In the genomic region with DNA sequence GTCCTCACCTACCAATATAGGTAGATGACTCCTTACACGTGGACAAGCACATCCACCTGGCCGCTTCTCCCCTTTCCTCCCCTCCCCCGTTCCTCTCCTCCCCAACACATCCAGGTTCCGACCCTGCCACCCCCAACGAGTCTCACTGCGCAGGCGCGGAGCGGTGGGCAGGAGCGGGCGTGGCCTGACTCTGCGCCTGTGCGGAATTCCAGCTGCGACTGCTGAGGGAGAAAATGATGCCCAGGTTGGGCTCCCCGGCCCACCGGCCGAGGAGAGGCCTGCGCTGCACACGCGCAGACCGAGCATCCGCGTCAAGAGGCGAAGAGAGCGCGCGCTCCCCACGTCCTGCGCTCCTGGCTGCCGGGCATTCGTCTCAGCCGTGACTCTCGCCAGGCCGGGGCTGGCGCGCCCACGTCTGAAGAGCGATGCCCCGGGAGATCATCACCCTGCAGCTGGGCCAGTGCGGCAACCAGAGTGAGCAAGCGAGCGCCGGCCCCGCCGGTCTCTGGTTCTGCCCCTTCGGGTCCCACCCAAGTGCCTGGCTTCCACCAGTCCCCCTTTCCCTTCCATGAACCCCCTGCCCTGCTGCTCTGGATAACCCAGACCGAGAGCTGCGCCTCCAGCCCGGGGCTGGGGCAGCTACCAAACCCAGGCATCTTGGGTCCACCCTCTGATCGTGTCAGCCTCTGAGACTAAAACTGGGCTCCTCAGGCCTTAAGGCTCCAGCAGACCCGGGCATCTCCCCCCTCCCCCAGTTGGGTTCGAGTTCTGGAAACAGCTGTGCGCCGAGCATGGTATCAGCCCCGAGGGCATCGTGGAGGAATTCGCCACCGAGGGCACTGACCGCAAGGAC, we compare ENCODE assay signal across 1 cellular context.
TF ChIP-seq lines count a peak whose summit lies in the region.

Gene TUBG2, plus strand, starts transcription at position 206 of the 853 bp plus-strand sequence. Its CDS starts 220 bp downstream, at position 426.

TF ChIP-seq in HepG2, 621 proteins besides CTCF, POLR2A, EP300 and RAD21 (continued from another document and continues in another):
- peak; percentile 78 for TF ChIP-seq ZFP91 (CRISPR knock-in tag; IDR thresholded peaks at IDR 0.05; ENCODE audit: borderline replicate concordance)
- TF ChIP-seq MED1 (CRISPR knock-in tag; IDR thresholded peaks at IDR 0.05), result peak; percentile 54
- TF ChIP-seq RORA (CRISPR knock-in tag; IDR thresholded peaks at IDR 0.05), result no peak
- no peak for TF ChIP-seq RARG (CRISPR knock-in tag; IDR thresholded peaks at IDR 0.05; ENCODE audit: low read depth)
- TF ChIP-seq MAFK (conservative IDR thresholded peaks at IDR 0.05 in 1 of 2, IDR thresholded peaks at IDR 0.05 in 1 of 2; ENCODE audit: low read length in 2 of 2), result no peak
- TF ChIP-seq CHD4 (IDR thresholded peaks at IDR 0.05; ENCODE audit: borderline replicate concordance, low read length), result no peak
- TF ChIP-seq, protein P1, sequence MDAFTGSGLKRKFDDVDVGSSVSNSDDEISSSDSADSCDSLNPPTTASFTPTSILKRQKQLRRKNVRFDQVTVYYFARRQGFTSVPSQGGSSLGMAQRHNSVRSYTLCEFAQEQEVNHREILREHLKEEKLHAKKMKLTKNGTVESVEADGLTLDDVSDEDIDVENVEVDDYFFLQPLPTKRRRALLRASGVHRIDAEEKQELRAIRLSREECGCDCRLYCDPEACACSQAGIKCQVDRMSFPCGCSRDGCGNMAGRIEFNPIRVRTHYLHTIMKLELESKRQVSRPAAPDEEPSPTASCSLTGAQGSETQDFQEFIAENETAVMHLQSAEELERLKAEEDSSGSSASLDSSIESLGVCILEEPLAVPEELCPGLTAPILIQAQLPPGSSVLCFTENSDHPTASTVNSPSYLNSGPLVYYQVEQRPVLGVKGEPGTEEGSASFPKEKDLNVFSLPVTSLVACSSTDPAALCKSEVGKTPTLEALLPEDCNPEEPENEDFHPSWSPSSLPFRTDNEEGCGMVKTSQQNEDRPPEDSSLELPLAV (CRISPR knock-in tag; conservative IDR thresholded peaks at IDR 0.05; ENCODE audit: low read depth), result no peak
- peak; percentile 58; the same call in 1 of the 2 replicates for TF ChIP-seq ZNF839 (CRISPR knock-in tag; IDR thresholded peaks at IDR 0.05; ENCODE audit: borderline replicate concordance)
- TF ChIP-seq ZNF615 (CRISPR knock-in tag; IDR thresholded peaks at IDR 0.05; ENCODE audit: borderline replicate concordance), result no peak
- TF ChIP-seq ZNF678 (CRISPR knock-in tag; IDR thresholded peaks at IDR 0.05), result no peak
- peak; percentile 94 for TF ChIP-seq NRL (CRISPR knock-in tag; IDR thresholded peaks at IDR 0.05; ENCODE audit: borderline replicate concordance)
- TF ChIP-seq GABPA (IDR thresholded peaks at IDR 0.05; ENCODE audit: low read depth, low read length), result no peak
- no peak for TF ChIP-seq GABPA (CRISPR knock-in tag; IDR thresholded peaks at IDR 0.05; ENCODE audit: low read depth)
- TF ChIP-seq ZFP37 (CRISPR knock-in tag; IDR thresholded peaks at IDR 0.05; ENCODE audit: borderline replicate concordance), result 0 out of 2 replicates have a peak, but pooled peaks have one; percentile 49
- no peak for TF ChIP-seq ZNF484 (CRISPR knock-in tag; IDR thresholded peaks at IDR 0.05; ENCODE audit: borderline replicate concordance, low read depth)
- no peak for TF ChIP-seq REPIN1 (CRISPR knock-in tag; IDR thresholded peaks at IDR 0.05; ENCODE audit: borderline replicate concordance, low read depth)
- no peak for TF ChIP-seq ZNF234 (CRISPR knock-in tag; conservative IDR thresholded peaks at IDR 0.05)
- TF ChIP-seq, protein P2, sequence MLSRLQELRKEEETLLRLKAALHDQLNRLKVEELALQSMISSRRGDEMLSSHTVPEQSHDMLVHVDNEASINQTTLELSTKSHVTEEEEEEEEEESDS (CRISPR knock-in tag; IDR thresholded peaks at IDR 0.05; ENCODE audit: borderline replicate concordance), result no peak
- no peak for TF ChIP-seq THYN1 (CRISPR knock-in tag; IDR thresholded peaks at IDR 0.05; ENCODE audit: borderline replicate concordance, low read depth)
- TF ChIP-seq ZNF430 (CRISPR knock-in tag; IDR thresholded peaks at IDR 0.05), result peak; percentile 79
- TF ChIP-seq, protein P3, sequence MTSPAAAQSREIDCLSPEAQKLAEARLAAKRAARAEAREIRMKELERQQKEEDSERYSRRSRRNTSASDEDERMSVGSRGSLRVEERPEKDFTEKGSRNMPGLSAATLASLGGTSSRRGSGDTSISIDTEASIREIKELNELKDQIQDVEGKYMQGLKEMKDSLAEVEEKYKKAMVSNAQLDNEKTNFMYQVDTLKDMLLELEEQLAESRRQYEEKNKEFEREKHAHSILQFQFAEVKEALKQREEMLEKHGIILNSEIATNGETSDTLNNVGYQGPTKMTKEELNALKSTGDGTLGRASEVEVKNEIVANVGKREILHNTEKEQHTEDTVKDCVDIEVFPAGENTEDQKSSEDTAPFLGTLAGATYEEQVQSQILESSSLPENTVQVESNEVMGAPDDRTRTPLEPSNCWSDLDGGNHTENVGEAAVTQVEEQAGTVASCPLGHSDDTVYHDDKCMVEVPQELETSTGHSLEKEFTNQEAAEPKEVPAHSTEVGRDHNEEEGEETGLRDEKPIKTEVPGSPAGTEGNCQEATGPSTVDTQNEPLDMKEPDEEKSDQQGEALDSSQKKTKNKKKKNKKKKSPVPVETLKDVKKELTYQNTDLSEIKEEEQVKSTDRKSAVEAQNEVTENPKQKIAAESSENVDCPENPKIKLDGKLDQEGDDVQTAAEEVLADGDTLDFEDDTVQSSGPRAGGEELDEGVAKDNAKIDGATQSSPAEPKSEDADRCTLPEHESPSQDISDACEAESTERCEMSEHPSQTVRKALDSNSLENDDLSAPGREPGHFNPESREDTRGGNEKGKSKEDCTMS (CRISPR knock-in tag; conservative IDR thresholded peaks at IDR 0.05), result 0 out of 2 replicates have a peak, but pooled peaks have one; percentile 43
- TF ChIP-seq ZSCAN21 (CRISPR knock-in tag; IDR thresholded peaks at IDR 0.05; ENCODE audit: borderline replicate concordance), result 0 out of 2 replicates have a peak, but pooled peaks have one; percentile 44
- no peak for TF ChIP-seq GRHL1 (CRISPR knock-in tag; conservative IDR thresholded peaks at IDR 0.05)
- TF ChIP-seq ASH2L (IDR thresholded peaks at IDR 0.05; ENCODE audit: insufficient read length, low read depth, low read length), result peak; percentile 70
- TF ChIP-seq ESRRA (CRISPR knock-in tag; IDR thresholded peaks at IDR 0.05; ENCODE audit: low read depth), result peak; percentile 74; the same call in 1 of the 2 replicates
- no peak for TF ChIP-seq NKX3-1 (CRISPR knock-in tag; IDR thresholded peaks at IDR 0.05)
- no peak for TF ChIP-seq PHB2 (IDR thresholded peaks at IDR 0.05; ENCODE audit: partially characterized antibody)
- no peak for TF ChIP-seq KAT2B (IDR thresholded peaks at IDR 0.05; ENCODE audit: borderline replicate concordance, low read depth, low read length)
- peak; percentile 84 for TF ChIP-seq DNMT3B (CRISPR knock-in tag; conservative IDR thresholded peaks at IDR 0.05)
- no peak for TF ChIP-seq ZBTB4 (CRISPR knock-in tag; IDR thresholded peaks at IDR 0.05; ENCODE audit: borderline replicate concordance)
- peak; percentile 60; the same call in 1 of the 2 replicates for TF ChIP-seq EED (CRISPR knock-in tag; IDR thresholded peaks at IDR 0.05)
- no peak; the same call in 1 of the 2 replicates for TF ChIP-seq ZNF780A (CRISPR knock-in tag; IDR thresholded peaks at IDR 0.05)
- TF ChIP-seq, protein P4, sequence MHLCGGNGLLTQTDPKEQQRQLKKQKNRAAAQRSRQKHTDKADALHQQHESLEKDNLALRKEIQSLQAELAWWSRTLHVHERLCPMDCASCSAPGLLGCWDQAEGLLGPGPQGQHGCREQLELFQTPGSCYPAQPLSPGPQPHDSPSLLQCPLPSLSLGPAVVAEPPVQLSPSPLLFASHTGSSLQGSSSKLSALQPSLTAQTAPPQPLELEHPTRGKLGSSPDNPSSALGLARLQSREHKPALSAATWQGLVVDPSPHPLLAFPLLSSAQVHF (CRISPR knock-in tag; IDR thresholded peaks at IDR 0.05), result peak; percentile 47; the same call in 1 of the 2 replicates
- TF ChIP-seq, protein P5, sequence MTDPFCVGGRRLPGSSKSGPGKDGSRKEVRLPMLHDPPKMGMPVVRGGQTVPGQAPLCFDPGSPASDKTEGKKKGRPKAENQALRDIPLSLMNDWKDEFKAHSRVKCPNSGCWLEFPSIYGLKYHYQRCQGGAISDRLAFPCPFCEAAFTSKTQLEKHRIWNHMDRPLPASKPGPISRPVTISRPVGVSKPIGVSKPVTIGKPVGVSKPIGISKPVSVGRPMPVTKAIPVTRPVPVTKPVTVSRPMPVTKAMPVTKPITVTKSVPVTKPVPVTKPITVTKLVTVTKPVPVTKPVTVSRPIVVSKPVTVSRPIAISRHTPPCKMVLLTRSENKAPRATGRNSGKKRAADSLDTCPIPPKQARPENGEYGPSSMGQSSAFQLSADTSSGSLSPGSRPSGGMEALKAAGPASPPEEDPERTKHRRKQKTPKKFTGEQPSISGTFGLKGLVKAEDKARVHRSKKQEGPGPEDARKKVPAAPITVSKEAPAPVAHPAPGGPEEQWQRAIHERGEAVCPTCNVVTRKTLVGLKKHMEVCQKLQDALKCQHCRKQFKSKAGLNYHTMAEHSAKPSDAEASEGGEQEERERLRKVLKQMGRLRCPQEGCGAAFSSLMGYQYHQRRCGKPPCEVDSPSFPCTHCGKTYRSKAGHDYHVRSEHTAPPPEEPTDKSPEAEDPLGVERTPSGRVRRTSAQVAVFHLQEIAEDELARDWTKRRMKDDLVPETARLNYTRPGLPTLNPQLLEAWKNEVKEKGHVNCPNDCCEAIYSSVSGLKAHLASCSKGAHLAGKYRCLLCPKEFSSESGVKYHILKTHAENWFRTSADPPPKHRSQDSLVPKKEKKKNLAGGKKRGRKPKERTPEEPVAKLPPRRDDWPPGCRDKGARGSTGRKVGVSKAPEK (CRISPR knock-in tag; IDR thresholded peaks at IDR 0.05; ENCODE audit: borderline replicate concordance), result peak; percentile 60; the same call in 1 of the 2 replicates
- TF ChIP-seq, protein P6, sequence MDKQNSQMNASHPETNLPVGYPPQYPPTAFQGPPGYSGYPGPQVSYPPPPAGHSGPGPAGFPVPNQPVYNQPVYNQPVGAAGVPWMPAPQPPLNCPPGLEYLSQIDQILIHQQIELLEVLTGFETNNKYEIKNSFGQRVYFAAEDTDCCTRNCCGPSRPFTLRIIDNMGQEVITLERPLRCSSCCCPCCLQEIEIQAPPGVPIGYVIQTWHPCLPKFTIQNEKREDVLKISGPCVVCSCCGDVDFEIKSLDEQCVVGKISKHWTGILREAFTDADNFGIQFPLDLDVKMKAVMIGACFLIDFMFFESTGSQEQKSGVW (CRISPR knock-in tag; IDR thresholded peaks at IDR 0.05; ENCODE audit: borderline replicate concordance), result no peak
- TF ChIP-seq ZBTB2 (CRISPR knock-in tag; IDR thresholded peaks at IDR 0.05; ENCODE audit: low read depth), result no peak
